8 cellular contexts compared by ENCODE assay signal in the genomic region with DNA sequence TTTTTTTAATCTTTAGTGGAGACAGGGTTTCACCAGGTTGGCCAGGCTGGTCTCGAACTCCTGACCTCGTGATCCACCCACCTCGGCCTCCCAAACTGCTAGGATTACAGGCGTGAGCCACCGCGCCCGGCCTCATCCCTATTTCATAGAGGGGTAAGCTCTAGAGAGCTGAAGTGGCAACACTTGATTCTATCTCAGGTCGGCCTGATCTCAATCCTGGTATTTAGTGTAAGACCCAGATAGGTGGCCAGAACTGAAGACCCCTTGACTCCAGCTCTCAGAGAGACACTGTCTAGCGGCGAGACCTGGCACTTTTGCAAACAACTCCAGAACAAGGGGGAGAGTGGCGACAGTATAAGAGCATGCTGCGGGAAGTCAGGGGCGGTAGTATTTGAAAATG. TPM values are rescaled to one million over a fixed set of nuclear protein-coding genes. Genes with fewer than 3 reads are reported as not detected.
DNase-seq lines count a peak whose midpoint lies in the region; ATAC-seq and TF ChIP-seq lines count a peak whose summit lies in the region.
"Not testable (repeated sequence)": the region's sequence is repeated elsewhere in the genome, so short reads cannot be mapped to it uniquely, and the experiment has no call there.

No MANE protein-coding gene starts in this region.

- intact Hi-C loops in mammary epithelial cell (cut with micrococcal nuclease) = loop anchor here (1.0 to 5.0 kb wide), 2 partner anchors 8 to 46 kb away; partner anchors contain the start of genes DOLPP1 and SH3GLB2
- intact Hi-C loops in Right ventricle myocardium inferior (cut with DNase I); mucosa of descending colon (cut with DNase I, micrococcal nuclease): not testable (repeated sequence)

- BruUV-seq in mammary epithelial cell (replicated peaks; lab: Mats Ljungman, UMichigan) = not testable (repeated sequence)

- H3K9ac ChIP-seq in mammary epithelial cell (ENCODE audit: insufficient read depth, low read length) = not testable (repeated sequence)
- H3K9ac ChIP-seq in skeletal muscle tissue (ENCODE audit: low read depth in 1 of 3, low read length in 3 of 3) = peak overlapping the region; percentile 71 to 92 (median 84)

- H3K4me1 ChIP-seq in ACC112 (ENCODE audit: control insufficient read depth, insufficient read depth, low read length, unreplicated experiment) (peaks cover 13% of the 10 kb centered on the region), mammary epithelial cell (ENCODE audit: insufficient read depth, low read length) (peaks cover 17% of the 10 kb centered on the region), mucosa of descending colon (ENCODE audit: low read depth) (peaks cover 25% of the 10 kb centered on the region), skeletal muscle tissue (ENCODE audit: control insufficient read depth in 3 of 3, insufficient read depth in 3 of 3, low read length in 3 of 3) (peaks cover 20 to 25% (median 20%) of the 10 kb centered on the region in 3 donors)

- not testable (repeated sequence) for H3K27me3 ChIP-seq in ACC112 (ENCODE audit: insufficient read depth, low read length); mammary epithelial cell (ENCODE audit: insufficient read depth, low read length); skeletal muscle tissue (ENCODE audit: control insufficient read depth in 3 of 3, insufficient read depth in 3 of 3, low read length in 3 of 3)

- H2AFZ ChIP-seq in ACC112 (ENCODE audit: low read length, unreplicated experiment) = peak overlapping the region; percentile 99
- H2AFZ ChIP-seq in mammary epithelial cell (ENCODE audit: low read depth, low read length) = peak overlapping the region; percentile 98

- peak; percentile 8 for ATAC-seq in GM21360 (IDR thresholded peaks at IDR 0.05; ENCODE audit: unreplicated experiment)
- ATAC-seq in Right ventricle myocardium inferior = peak; percentile 2
- ATAC-seq in mucosa of descending colon = peak; percentile 23

- dilution Hi-C loops in mammary epithelial cell (cut with HindIII; ENCODE audit: low sequenced_read_pairs) = not testable (repeated sequence)

- H3K9me3 ChIP-seq in mammary epithelial cell (replicated peaks; ENCODE audit: insufficient read depth, low read length); mucosa of descending colon; skeletal muscle tissue (ENCODE audit: control insufficient read depth in 3 of 3, low read length in 3 of 3): not testable (repeated sequence)

- peaks cover 25% of the 10 kb centered on the region for H3K79me2 ChIP-seq in ACC112 (ENCODE audit: control insufficient read depth, insufficient read depth, low read length, unreplicated experiment)
- H3K79me2 ChIP-seq in mammary epithelial cell (ENCODE audit: insufficient read depth, low read length) = peaks cover 29% of the 10 kb centered on the region

- not testable (repeated sequence) for TF ChIP-seq CTCF in mammary epithelial cell (conservative IDR thresholded peaks at IDR 0.05 in 1 of 2, IDR thresholded peaks at IDR 0.05 in 1 of 2; ENCODE audit: extremely low read depth in 1 of 2, insufficient read depth in 1 of 2, low read depth in 1 of 2, low read length in 2 of 2); mucosa of descending colon (IDR thresholded peaks at IDR 0.05)

- in situ Hi-C loops in mammary epithelial cell (cut with MboI; ENCODE audit: low sequenced_read_pairs in 2 of 2) = not testable (repeated sequence)

- WGBS in mammary epithelial cell (ENCODE audit: low coverage, missing lambda C conversion rate) = 46% methylated on average over 13 of the region's 13 CpGs

- H4K20me1 ChIP-seq in mammary epithelial cell (ENCODE audit: insufficient read depth, low read length) = not testable (repeated sequence)

- H3K4me2 ChIP-seq in mammary epithelial cell (ENCODE audit: insufficient read depth, low read depth, low read length) = peak overlapping the region; percentile 76

- CTCF ChIA-PET in mammary epithelial cell (lab: Charles Lee; ENCODE audit: low non-redundant PET) = not testable (repeated sequence)

- DNase-seq in KG1 (lab: John Stamatoyannopoulos, UW) (peak; percentile 32), mucosa of descending colon (peak in 1 of 3 donors; percentile 50)
- DNase-seq in activated CD4-positive, CD25-positive, alpha-beta regulatory T cell treated with anti-CD3 and anti-CD28 coated beads, Interleukin-2, amount 50 U/mL, for 72 hours = peak; percentile 40
- DNase-seq in mammary epithelial cell; Right ventricle myocardium inferior (ENCODE audit: missing footprints): not testable (repeated sequence)

- H3K4me3 ChIP-seq in ACC112 (ENCODE audit: low read depth, low read length) = peak overlapping the region; percentile 90
- H3K4me3 ChIP-seq in mammary epithelial cell (replicated peaks in 1 of 3; ENCODE audit: insufficient read depth in 1 of 3, low read depth in 2 of 3, low read length in 3 of 3) = peak overlapping the region; percentile 25 to 43 (median 27)
- H3K4me3 ChIP-seq in mucosa of descending colon = peak overlapping the region; percentile 58
- peak overlapping the region; percentile 70 to 85 (median 80) for H3K4me3 ChIP-seq in skeletal muscle tissue (ENCODE audit: low read length in 3 of 3)

- H3K36me3 ChIP-seq in ACC112 (ENCODE audit: insufficient read depth, low read length); mammary epithelial cell (ENCODE audit: insufficient read depth, low read length); mucosa of descending colon (ENCODE audit: low read depth); skeletal muscle tissue (ENCODE audit: control insufficient read depth in 3 of 3, insufficient read depth in 3 of 3, low read length in 3 of 3): not testable (repeated sequence)

- H3K27ac ChIP-seq in ACC112 (ENCODE audit: low read depth, low read length); mammary epithelial cell (ENCODE audit: insufficient read depth, low read depth, low read length): not testable (repeated sequence)
- H3K27ac ChIP-seq in skeletal muscle tissue (ENCODE audit: low read depth, low read length) = peak overlapping the region; percentile 85

RNA-seq across cellular contexts. Expression of gene MIGA2, which starts 0.6 kb away (rescaled TPM):
- total RNA-seq in mammary epithelial cell (10 to 100 TPM; 16.3 to 24.7 TPM), Right ventricle myocardium inferior (38.2 TPM), mucosa of descending colon (10 to 100 TPM; 56.2 to 89.4 (median 57.1) TPM), skeletal muscle tissue (12.0 TPM)
- polyA plus RNA-seq in mammary epithelial cell = 14.3 TPM
- 3.3 TPM for polyA minus RNA-seq in mammary epithelial cell

RNA-seq across cellular contexts. Expression of gene SH3GLB2, which starts 7.7 kb away (rescaled TPM):
- total RNA-seq in mammary epithelial cell (10 to 100 TPM; 48.0 to 54.5 TPM), Right ventricle myocardium inferior (32.4 TPM), mucosa of descending colon (100 to 1,000 TPM; 107 to 158 (median 128) TPM), skeletal muscle tissue (25.1 TPM)
- polyA plus RNA-seq in mammary epithelial cell = 43.3 TPM
- polyA minus RNA-seq in mammary epithelial cell = 31.9 TPM

RNA-seq across cellular contexts. Expression of gene DOLPP1, which starts 45.1 kb away (rescaled TPM):
- total RNA-seq in mammary epithelial cell (10 to 100 TPM; 11.3 to 20.1 TPM), Right ventricle myocardium inferior (6.8 TPM), mucosa of descending colon (10 to 100 TPM; 27.6 to 59.7 (median 48.3) TPM), skeletal muscle tissue (5.2 TPM)
- 16.8 TPM for polyA plus RNA-seq in mammary epithelial cell
- 17.3 TPM for polyA minus RNA-seq in mammary epithelial cell

Comparison
In these comparisons a context has a peak if more than half of its experiments do, and no peak if none do; other contexts are left out.
1. H3K4me3 ChIP-seq: peak in every context shown above with its lines; median percentile 90 in ACC112; 80 in skeletal muscle tissue; 58 in mucosa of descending colon; 27 in mammary epithelial cell.